9 cellular contexts compared by ENCODE assay signal in the genomic region with DNA sequence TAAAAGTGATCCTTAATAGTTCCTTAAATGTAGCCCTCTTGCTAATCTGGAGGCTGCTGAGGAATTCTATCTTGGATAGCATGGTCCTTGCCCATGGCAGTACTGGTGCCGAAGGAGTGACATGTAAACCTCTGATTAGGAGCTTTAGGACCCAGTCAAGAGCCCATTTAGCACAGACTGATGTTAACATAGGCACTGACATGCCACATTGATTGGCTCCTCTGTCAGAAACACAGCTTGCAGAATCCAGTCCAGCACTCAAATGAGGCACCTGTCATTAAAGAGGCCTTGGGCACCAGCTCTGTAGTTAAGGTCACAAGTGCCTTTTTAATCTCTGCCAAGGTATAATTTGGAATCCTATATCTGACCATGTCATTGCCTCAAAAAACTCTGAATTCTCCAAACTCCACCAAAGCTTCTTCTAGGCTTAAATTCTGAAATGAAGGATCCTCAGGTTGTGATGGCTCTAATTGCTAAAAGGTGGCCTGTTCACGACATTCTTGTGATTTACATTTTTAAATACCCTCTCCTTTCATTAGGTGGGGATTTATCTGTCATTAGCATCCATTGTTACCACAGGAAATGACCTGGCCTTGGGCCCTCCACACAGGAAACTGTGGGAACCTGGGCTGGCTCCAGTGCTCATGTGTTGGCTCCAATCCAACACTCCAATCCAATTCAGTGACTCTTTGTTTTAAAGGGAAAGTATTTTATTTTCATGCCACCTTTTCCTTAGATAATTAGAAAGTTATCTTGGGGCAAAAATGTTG. TPM values are rescaled to one million over a fixed set of nuclear protein-coding genes. Genes with fewer than 3 reads are reported as not detected.
DNase-seq lines count a peak whose midpoint lies in the region; ATAC-seq and TF ChIP-seq lines count a peak whose summit lies in the region.
"Had no signal": no experiment of that assay in that cellular context is flagged by ENCODE, and none has a peak within 500 bp of the region (broad histone marks: within the 10 kb centered on the region; RNA-seq: fewer than 3 reads in every experiment).

No MANE protein-coding gene starts in this region.

- H3K9me2 ChIP-seq in SK-N-SH = no peaks in the 10 kb centered on the region

- intact Hi-C loops in aorta (cut with DNase I) = no loop called here

- CTCF ChIA-PET in SK-N-SH (lab: Yijun Ruan, JAX) = interaction anchor here (1.0 kb wide), 1 partner anchor 13 kb away, joined by 3 read pairs; no protein-coding TSS in a partner anchor

- TF ChIP-seq EP300 in SK-N-SH (IDR thresholded peaks at IDR 0.05; ENCODE audit: borderline replicate concordance in 1 of 2, low read depth in 1 of 2, low read length in 1 of 2) = peak in 1 of 2 experiments; percentile 24; a peak in 1 of 4 replicates

- H3K27ac ChIP-seq in SK-N-SH (ENCODE audit: low read depth in 2 of 2, low read length in 1 of 2) = 0 out of 4 replicates have a peak overlapping the region, but pooled peaks of 1 of the 2 experiments have one; percentile 18
- peak overlapping the region in 1 of 2 donors; percentile 45 for H3K27ac ChIP-seq in aorta (ENCODE audit: low read depth in 1 of 2, low read length in 2 of 2)

- no peaks in the 10 kb centered on the region for H3K79me2 ChIP-seq in SK-N-SH (ENCODE audit: insufficient read depth)

- no peaks in the 10 kb centered on the region for H3K9me3 ChIP-seq in SK-N-SH
- no peaks in the 10 kb centered on the region for H3K9me3 ChIP-seq in aorta (ENCODE audit: control insufficient read depth, low read length)

- H3F3A ChIP-seq in SK-N-SH (replicated peaks; ENCODE audit: insufficient read depth) = no peaks in the 10 kb centered on the region

- WGBS in SK-N-SH (ENCODE audit: low lambda C conversion rate) = 52% methylated on average over 2 of the region's 2 CpGs
- WGBS in aorta, 2 donors = 66% methylated on average over 2 of the region's 2 CpGs

- ATAC-seq in SK-N-SH treated with all-trans-retinoic acid at 6 μM for 48 hours = no peak; the same call in 2 of the 3 replicates
- no peak for ATAC-seq in aorta (ENCODE audit: low FRiP score)
- ATAC-seq in HG03108 (IDR thresholded peaks at IDR 0.05; ENCODE audit: unreplicated experiment) = no peak

- H3K4me3 ChIP-seq in SK-N-SH (ENCODE audit: low read depth in 2 of 2, low read length in 1 of 2) = no peak overlapping the region
- no peak overlapping the region for H3K4me3 ChIP-seq in epithelial cell of esophagus (ENCODE audit: low read length)
- no peak overlapping the region for H3K4me3 ChIP-seq in aorta (ENCODE audit: low read length in 2 of 2)

- no peaks in the 10 kb centered on the region for H4K20me1 ChIP-seq in SK-N-SH (ENCODE audit: insufficient read depth)

- H3K4me1 ChIP-seq in SK-N-SH (ENCODE audit: control insufficient read depth in 1 of 2, insufficient read depth in 2 of 2, low read depth in 1 of 2, low read length in 1 of 2) (peaks cover 5 to 7% of the 10 kb centered on the region in 2 experiments; a peak in 1 of 4 replicates), aorta (ENCODE audit: control insufficient read depth in 1 of 2, insufficient read depth in 2 of 2, low read length in 2 of 2) (no peaks in the 10 kb centered on the region)

- no peak overlapping the region for H3K9ac ChIP-seq in SK-N-SH

- POLR2A ChIA-PET in SK-N-SH (lab: Yijun Ruan, JAX) = no interaction called here

- H3K36me3 ChIP-seq in SK-N-SH (replicated peaks in 1 of 2; ENCODE audit: control insufficient read depth in 1 of 2, insufficient read depth in 2 of 2, low read length in 1 of 2) (no peaks in the 10 kb centered on the region), aorta (ENCODE audit: control insufficient read depth in 1 of 2, insufficient read depth in 2 of 2, low read length in 1 of 2) (no peaks in the 10 kb centered on the region)

- DNase-seq in SK-N-SH (peak; percentile 37), NCI-H69 (lab: John Stamatoyannopoulos, UW) (peak; percentile 81), epithelial cell of esophagus (ENCODE audit: low read depth) (peak; percentile 74), smooth muscle cell of the brain vasculature (ENCODE audit: low read depth, low spot score) (peak; percentile 15), aorta (no peak), HuH-7.5 (ENCODE audit: low spot score) (no peak)
- DNase-seq: midbrain had no signal

- TF ChIP-seq CTCF in SK-N-SH (IDR thresholded peaks at IDR 0.05) (no peak), epithelial cell of esophagus (IDR thresholded peaks at IDR 0.05; ENCODE audit: insufficient read depth, low read depth, low read length, missing control alignments) (no peak)

- no peak overlapping the region for H2AFZ ChIP-seq in SK-N-SH (ENCODE audit: low read depth)

- H3K27me3 ChIP-seq in SK-N-SH (ENCODE audit: insufficient read depth) = no peaks in the 10 kb centered on the region
- H3K27me3 ChIP-seq in aorta (ENCODE audit: control insufficient read depth in 1 of 2, insufficient read depth in 2 of 2, low read length in 1 of 2) = no peaks in the 10 kb centered on the region

- TF ChIP-seq RAD21 in SK-N-SH (IDR thresholded peaks at IDR 0.05; ENCODE audit: low read length) = no peak

- no peak overlapping the region; the same call in 1 of the 2 replicates for H3K4me2 ChIP-seq in SK-N-SH

TF ChIP-seq in SK-N-SH, 30 proteins besides CTCF, POLR2A, EP300 and RAD21:
- TF ChIP-seq, protein P1, sequence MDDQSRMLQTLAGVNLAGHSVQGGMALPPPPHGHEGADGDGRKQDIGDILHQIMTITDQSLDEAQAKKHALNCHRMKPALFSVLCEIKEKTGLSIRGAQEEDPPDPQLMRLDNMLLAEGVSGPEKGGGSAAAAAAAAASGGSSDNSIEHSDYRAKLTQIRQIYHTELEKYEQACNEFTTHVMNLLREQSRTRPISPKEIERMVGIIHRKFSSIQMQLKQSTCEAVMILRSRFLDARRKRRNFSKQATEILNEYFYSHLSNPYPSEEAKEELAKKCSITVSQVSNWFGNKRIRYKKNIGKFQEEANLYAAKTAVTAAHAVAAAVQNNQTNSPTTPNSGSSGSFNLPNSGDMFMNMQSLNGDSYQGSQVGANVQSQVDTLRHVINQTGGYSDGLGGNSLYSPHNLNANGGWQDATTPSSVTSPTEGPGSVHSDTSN (IDR thresholded peaks at IDR 0.05) = no peak
- TF ChIP-seq ELF1 (IDR thresholded peaks at IDR 0.05) (no peak), GABPA (IDR thresholded peaks at IDR 0.05; ENCODE audit: low read depth) (peak; percentile 56; the same call in 1 of the 2 replicates), MXI1 (IDR thresholded peaks at IDR 0.05; ENCODE audit: low read depth, low read length) (no peak), NFIC (IDR thresholded peaks at IDR 0.05; ENCODE audit: borderline replicate concordance) (peak; percentile 87), GATA2 (CRISPR knock-in tag; IDR thresholded peaks at IDR 0.05) (no peak), RFX5 (IDR thresholded peaks at IDR 0.05; ENCODE audit: low read length) (no peak), TAF1 (IDR thresholded peaks at IDR 0.05; ENCODE audit: borderline replicate concordance, low read depth, low read length) (no peak), TCF12 (IDR thresholded peaks at IDR 0.05) (peak; percentile 31; the same call in 1 of the 2 replicates), SMC3 (IDR thresholded peaks at IDR 0.05; ENCODE audit: low read depth, low read length) (no peak), RCOR1 (IDR thresholded peaks at IDR 0.05; ENCODE audit: low read length) (no peak)

TF ChIP-seq in SK-N-SH treated with all-trans-retinoic acid at 6 μM for 48 hours, 23 proteins besides CTCF, POLR2A, EP300 and RAD21 (continues in another document):
- TF ChIP-seq ZNF565 (CRISPR knock-in tag; conservative IDR thresholded peaks at IDR 0.05; ENCODE audit: low read depth) (no peak), ZNF8 (CRISPR knock-in tag; IDR thresholded peaks at IDR 0.05) (no peak), GLIS3 (CRISPR knock-in tag; IDR thresholded peaks at IDR 0.05) (no peak), TCF4 (CRISPR knock-in tag; IDR thresholded peaks at IDR 0.05; ENCODE audit: borderline replicate concordance) (no peak), OSR1 (CRISPR knock-in tag; IDR thresholded peaks at IDR 0.05) (no peak), SNAI2 (CRISPR knock-in tag; IDR thresholded peaks at IDR 0.05) (no peak)
- TF ChIP-seq, protein P2, sequence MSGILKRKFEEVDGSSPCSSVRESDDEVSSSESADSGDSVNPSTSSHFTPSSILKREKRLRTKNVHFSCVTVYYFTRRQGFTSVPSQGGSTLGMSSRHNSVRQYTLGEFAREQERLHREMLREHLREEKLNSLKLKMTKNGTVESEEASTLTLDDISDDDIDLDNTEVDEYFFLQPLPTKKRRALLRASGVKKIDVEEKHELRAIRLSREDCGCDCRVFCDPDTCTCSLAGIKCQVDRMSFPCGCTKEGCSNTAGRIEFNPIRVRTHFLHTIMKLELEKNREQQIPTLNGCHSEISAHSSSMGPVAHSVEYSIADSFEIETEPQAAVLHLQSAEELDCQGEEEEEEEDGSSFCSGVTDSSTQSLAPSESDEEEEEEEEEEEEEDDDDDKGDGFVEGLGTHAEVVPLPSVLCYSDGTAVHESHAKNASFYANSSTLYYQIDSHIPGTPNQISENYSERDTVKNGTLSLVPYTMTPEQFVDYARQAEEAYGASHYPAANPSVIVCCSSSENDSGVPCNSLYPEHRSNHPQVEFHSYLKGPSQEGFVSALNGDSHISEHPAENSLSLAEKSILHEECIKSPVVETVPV (CRISPR knock-in tag; IDR thresholded peaks at IDR 0.05) = no peak
- TF ChIP-seq, protein P3, sequence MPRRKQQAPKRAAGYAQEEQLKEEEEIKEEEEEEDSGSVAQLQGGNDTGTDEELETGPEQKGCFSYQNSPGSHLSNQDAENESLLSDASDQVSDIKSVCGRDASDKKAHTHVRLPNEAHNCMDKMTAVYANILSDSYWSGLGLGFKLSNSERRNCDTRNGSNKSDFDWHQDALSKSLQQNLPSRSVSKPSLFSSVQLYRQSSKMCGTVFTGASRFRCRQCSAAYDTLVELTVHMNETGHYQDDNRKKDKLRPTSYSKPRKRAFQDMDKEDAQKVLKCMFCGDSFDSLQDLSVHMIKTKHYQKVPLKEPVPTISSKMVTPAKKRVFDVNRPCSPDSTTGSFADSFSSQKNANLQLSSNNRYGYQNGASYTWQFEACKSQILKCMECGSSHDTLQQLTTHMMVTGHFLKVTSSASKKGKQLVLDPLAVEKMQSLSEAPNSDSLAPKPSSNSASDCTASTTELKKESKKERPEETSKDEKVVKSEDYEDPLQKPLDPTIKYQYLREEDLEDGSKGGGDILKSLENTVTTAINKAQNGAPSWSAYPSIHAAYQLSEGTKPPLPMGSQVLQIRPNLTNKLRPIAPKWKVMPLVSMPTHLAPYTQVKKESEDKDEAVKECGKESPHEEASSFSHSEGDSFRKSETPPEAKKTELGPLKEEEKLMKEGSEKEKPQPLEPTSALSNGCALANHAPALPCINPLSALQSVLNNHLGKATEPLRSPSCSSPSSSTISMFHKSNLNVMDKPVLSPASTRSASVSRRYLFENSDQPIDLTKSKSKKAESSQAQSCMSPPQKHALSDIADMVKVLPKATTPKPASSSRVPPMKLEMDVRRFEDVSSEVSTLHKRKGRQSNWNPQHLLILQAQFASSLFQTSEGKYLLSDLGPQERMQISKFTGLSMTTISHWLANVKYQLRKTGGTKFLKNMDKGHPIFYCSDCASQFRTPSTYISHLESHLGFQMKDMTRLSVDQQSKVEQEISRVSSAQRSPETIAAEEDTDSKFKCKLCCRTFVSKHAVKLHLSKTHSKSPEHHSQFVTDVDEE (CRISPR knock-in tag; IDR thresholded peaks at IDR 0.05) = no peak

RNA-seq across cellular contexts. Expression of a gene that starts 57.3 kb away (rescaled TPM):
- polyA plus RNA-seq in SK-N-SH (2012; rRNA removed) = 77.1 and 119 TPM in 2 replicates
- 128 and 145 TPM in 2 replicates for polyA plus RNA-seq in SK-N-SH (2012; cell fraction: cytosol; rRNA removed)
- polyA plus RNA-seq in SK-N-SH (2012; cell fraction: nucleus; rRNA removed) = 21.7 and 28.3 TPM in 2 replicates
- 10 to 100 TPM; 68.3 to 76.3 TPM for total RNA-seq in aorta
- polyA plus RNA-seq in aorta = 100 to 1,000 TPM; 123 to 221 TPM

Comparison
In these comparisons a context has a peak if more than half of its experiments do, and no peak if none do; other contexts are left out.
1. DNase-seq: peak in SK-N-SH (single experiment), NCI-H69 (single experiment), epithelial cell of esophagus (single experiment) and smooth muscle cell of the brain vasculature (single experiment); none in aorta (0 of 2) and HuH-7.5 (single experiment).